Comparison of ENCODE assay signal across 22 cellular contexts in the genomic region with DNA sequence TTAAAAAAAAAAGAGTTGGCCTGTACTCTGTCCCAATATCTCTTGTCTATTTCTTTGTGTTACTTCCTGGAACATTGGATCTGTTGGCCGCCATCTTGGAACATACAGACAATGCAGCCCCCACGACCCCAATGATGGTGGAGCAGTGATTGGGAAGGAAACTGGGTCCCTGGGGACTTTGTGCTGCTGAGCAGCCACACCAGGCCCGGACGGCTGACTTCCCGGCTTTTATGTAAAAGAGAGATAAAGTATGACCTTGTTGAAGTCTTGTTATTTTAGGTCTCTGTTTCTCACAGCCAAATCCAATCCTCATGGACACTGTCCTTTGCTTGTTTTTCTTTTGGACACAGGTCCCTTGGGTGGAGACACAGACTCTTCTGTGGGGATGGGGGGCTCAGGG.
"Had no signal": no experiment of that assay in that cellular context is flagged by ENCODE, and none has a peak within 500 bp of the region (broad histone marks: within the 10 kb centered on the region; RNA-seq: fewer than 3 reads in every experiment).

No MANE protein-coding gene starts in this region.

- H3K36me3 ChIP-seq: colonic mucosa, esophagus muscularis mucosa, esophagus squamous epithelium, gastrocnemius medialis, gastroesophageal sphincter had no signal

- H3K27ac ChIP-seq: colonic mucosa, coronary artery, dorsolateral prefrontal cortex, epithelial cell of prostate, esophagus muscularis mucosa, esophagus squamous epithelium, foreskin keratinocyte, gastrocnemius medialis, gastroesophageal sphincter had no signal

- H3K4me1 ChIP-seq: colonic mucosa, esophagus muscularis mucosa, esophagus squamous epithelium, foreskin keratinocyte, gastrocnemius medialis, gastroesophageal sphincter had no signal

- H3K4me3 ChIP-seq: colonic mucosa, coronary artery, dorsolateral prefrontal cortex, esophagus muscularis mucosa, esophagus squamous epithelium, gastrocnemius medialis, gastroesophageal sphincter had no signal

- H3K9me3 ChIP-seq: colonic mucosa, esophagus muscularis mucosa, esophagus squamous epithelium, gastrocnemius medialis, gastroesophageal sphincter had no signal

- DNase-seq: colonic mucosa; cortex of kidney; dermis blood vessel endothelial cell; dorsolateral prefrontal cortex; effector CD4-positive, alpha-beta T cell; effector CD8-positive, alpha-beta T cell; effector memory CD4-positive, alpha-beta T cell; effector memory CD8-positive, alpha-beta T cell; endodermal cell; erythroblast; esophagus squamous epithelium; foreskin fibroblast; foreskin keratinocyte; foreskin melanocyte; gastrocnemius medialis; glutamatergic neuron; head of caudate nucleus had no signal

- H3K27me3 ChIP-seq: colonic mucosa, foreskin keratinocyte, gastrocnemius medialis had no signal

- ATAC-seq: effector memory CD8-positive, alpha-beta T cell; esophagus mucosa; foreskin keratinocyte; gastrocnemius medialis; gastroesophageal sphincter had no signal
